In genomic region chr6:30810813-30811329, GRCh38 we compare ENCODE assay signal across 8 cellular contexts.
DNase-seq lines count a peak whose midpoint lies in the region; ATAC-seq and TF ChIP-seq lines count a peak whose summit lies in the region.

No MANE protein-coding gene starts in this region.

- no peak overlapping the region for H2AK5ac ChIP-seq in trophoblast cell (ENCODE audit: low read length)

- H2BK120ac ChIP-seq in trophoblast cell (ENCODE audit: insufficient read depth, low read length, poor library complexity), result no peak overlapping the region

- no peak overlapping the region for H2BK12ac ChIP-seq in trophoblast cell (ENCODE audit: low read length)

- H3K4me2 ChIP-seq in trophoblast cell (ENCODE audit: low read length), result no peak overlapping the region

- DNase-seq in activated CD8-positive, alpha-beta memory T cell treated with anti-CD3 and anti-CD28 coated beads for 24 hours, result peak; percentile 87
- DNase-seq in trophoblast cell (peak; percentile 64 to 67), DMS 273 treated with DMSO at 0.1 percent for 48 hours (lab: John Stamatoyannopoulos, UW) (no peak), DMS114 treated with DMSO at 0.1 percent for 48 hours (lab: John Stamatoyannopoulos, UW; ENCODE audit: unreplicated experiment) (no peak), tibial artery (no peak), NCI-H1417 (lab: John Stamatoyannopoulos, UW) (no peak)

- H2AFZ ChIP-seq in trophoblast cell (ENCODE audit: insufficient read depth, low read length, poor library complexity), result no peak overlapping the region

- no peak overlapping the region for H2BK5ac ChIP-seq in trophoblast cell (ENCODE audit: low read depth, low read length, poor library complexity)

- no peak overlapping the region for H4K12ac ChIP-seq in trophoblast cell (ENCODE audit: low read depth, low read length)

- TF ChIP-seq CTCF in tibial artery (IDR thresholded peaks at IDR 0.05), result no peak

- ATAC-seq in GM19035 (IDR thresholded peaks at IDR 0.05; ENCODE audit: unreplicated experiment), result peak; percentile 93
- peak; percentile 85 for ATAC-seq in HG03097 (IDR thresholded peaks at IDR 0.05; ENCODE audit: low FRiP score, unreplicated experiment)

- H3K9me3 ChIP-seq in trophoblast cell (ENCODE audit: insufficient read depth, low read depth, low read length) (no peaks in the 10 kb centered on the region), tibial artery (no peaks in the 10 kb centered on the region)

- no peak overlapping the region for H3K4ac ChIP-seq in trophoblast cell (ENCODE audit: low read depth, low read length)

- no peak overlapping the region for H4K8ac ChIP-seq in trophoblast cell (ENCODE audit: low read depth, low read length)

- no peak overlapping the region for H3K14ac ChIP-seq in trophoblast cell (ENCODE audit: low read length)

- no peaks in the 10 kb centered on the region for H3K36me3 ChIP-seq in trophoblast cell (ENCODE audit: control insufficient read depth in 1 of 2, insufficient read depth in 2 of 2, low read length in 2 of 2)
- no peaks in the 10 kb centered on the region for H3K36me3 ChIP-seq in tibial artery

- H3K27ac ChIP-seq in trophoblast cell (ENCODE audit: low read depth, low read length), result no peak overlapping the region
- no peak overlapping the region for H3K27ac ChIP-seq in tibial artery

- H3K79me2 ChIP-seq in trophoblast cell (ENCODE audit: control insufficient read depth, insufficient read depth, low read length, poor library complexity), result no peaks in the 10 kb centered on the region

- H3K27me3 ChIP-seq in trophoblast cell (ENCODE audit: insufficient read depth, low read length), result no peaks in the 10 kb centered on the region
- no peaks in the 10 kb centered on the region for H3K27me3 ChIP-seq in tibial artery

- H3K18ac ChIP-seq in trophoblast cell (ENCODE audit: low read length), result no peak overlapping the region

- no peak overlapping the region for H4K91ac ChIP-seq in trophoblast cell (ENCODE audit: low read depth, low read length)

- intact Hi-C loops in tibial artery (cut with DNase I; ENCODE audit: low total_unique reads), result loop anchor here (10.0 kb wide), 1 partner anchor 136 kb away; the partner anchor contains the start of gene DHX16

- WGBS in trophoblast cell (ENCODE audit: extremely low coverage, insufficient coverage, insufficient read length), result no CpG with 5 or more reads among the region's 7 CpGs

- no peak overlapping the region for H3K9ac ChIP-seq in trophoblast cell (ENCODE audit: low read length)

- peaks cover 11% of the 10 kb centered on the region for H3K79me1 ChIP-seq in trophoblast cell (ENCODE audit: low read length)

- H3K23ac ChIP-seq in trophoblast cell (ENCODE audit: low read length), result no peak overlapping the region

- H3K4me1 ChIP-seq in trophoblast cell (ENCODE audit: control insufficient read depth in 1 of 2, insufficient read depth in 2 of 2, low read length in 2 of 2) (peaks cover 13 to 22% of the 10 kb centered on the region in 2 experiments), tibial artery (peaks cover 0 to 23% (median 10%) of the 10 kb centered on the region in 4 donors)

- H3K4me3 ChIP-seq in trophoblast cell (ENCODE audit: low read depth, low read length) (no peak overlapping the region), tibial artery (no peak overlapping the region)

Comparison
In these comparisons a context has a peak if more than half of its experiments do, and no peak if none do; other contexts are left out.
1. DNase-seq: peak in activated CD8-positive, alpha-beta memory T cell treated with anti-CD3 and anti-CD28 coated beads for 24 hours (single experiment) and trophoblast cell (2 of 2); none in DMS 273 treated with DMSO at 0.1 percent for 48 hours (single experiment), DMS114 treated with DMSO at 0.1 percent for 48 hours (single experiment), tibial artery (0 of 2) and NCI-H1417 (0 of 3).